In the genomic region with DNA sequence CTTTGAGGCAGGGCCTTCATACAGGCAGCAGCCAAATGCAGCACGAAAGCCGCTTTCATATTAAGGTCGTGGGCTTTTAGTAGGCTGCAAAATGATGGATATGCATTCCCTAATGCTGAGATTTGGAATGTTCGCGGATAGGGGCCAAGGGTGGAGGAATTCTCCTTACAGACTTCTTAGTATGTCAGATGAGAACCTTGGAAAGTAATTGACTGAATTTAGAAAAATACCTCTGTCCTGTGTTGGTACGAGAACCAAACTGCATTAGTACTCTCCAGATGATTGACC, we compare ENCODE assay signal across 8 cellular contexts. TPM values are rescaled to one million over a fixed set of nuclear protein-coding genes. Genes with fewer than 3 reads are reported as not detected.
DNase-seq lines count a peak whose midpoint lies in the region; ATAC-seq and TF ChIP-seq lines count a peak whose summit lies in the region.

No MANE protein-coding gene starts in this region.

- H3K27me3 Mint-ChIP-seq in brain (peaks cover 3% of the 10 kb centered on the region), memory B cell (no peaks in the 10 kb centered on the region)

- H3K4me3 Mint-ChIP-seq in brain: peak overlapping the region; percentile 86 to 96 (median 89)
- H3K4me3 Mint-ChIP-seq in memory B cell: peak overlapping the region; percentile 74

- H3K9me3 Mint-ChIP-seq in brain (no peaks in the 10 kb centered on the region), memory B cell (no peaks in the 10 kb centered on the region)

- no peaks in the 10 kb centered on the region for H3K27me3 ChIP-seq in heart right ventricle
- no peaks in the 10 kb centered on the region for H3K27me3 ChIP-seq in vagina

- H3K9me3 ChIP-seq in heart right ventricle: no peaks in the 10 kb centered on the region
- H3K9me3 ChIP-seq in vagina: no peaks in the 10 kb centered on the region

- no peak for ATAC-seq in heart right ventricle
- no peak for ATAC-seq in Right ventricle myocardium superior (ENCODE audit: poor library complexity)
- no peak for ATAC-seq in memory B cell (ENCODE audit: low read depth)
- ATAC-seq in GM18502 (IDR thresholded peaks at IDR 0.05; ENCODE audit: poor library complexity, unreplicated experiment): no peak

- peaks cover 15% of the 10 kb centered on the region for H3K36me3 Mint-ChIP-seq in brain
- H3K36me3 Mint-ChIP-seq in memory B cell: peaks cover 3% of the 10 kb centered on the region

- no peak for TF ChIP-seq POLR2A in vagina (IDR thresholded peaks at IDR 0.05)

- H3K36me3 ChIP-seq in heart right ventricle (peaks cover 0 to 10% (median 0%) of the 10 kb centered on the region in 9 donors), vagina (no peaks in the 10 kb centered on the region)

- H3K4me1 ChIP-seq in heart right ventricle: peaks cover 5 to 64% (median 59%) of the 10 kb centered on the region in 9 donors
- H3K4me1 ChIP-seq in vagina: peaks cover 61% of the 10 kb centered on the region

- H3K4me3 ChIP-seq in heart right ventricle: peak overlapping the region; percentile 63 to 91 (median 85)
- peak overlapping the region; percentile 87 to 96 for H3K4me3 ChIP-seq in vagina

- TF ChIP-seq CTCF in heart right ventricle (IDR thresholded peaks at IDR 0.05) (no peak), brain (conservative IDR thresholded peaks at IDR 0.05) (no peak), vagina (IDR thresholded peaks at IDR 0.05) (no peak)

- intact Hi-C loops in heart right ventricle (cut with DNase I) (loop anchor here in 9 of 10 donors (5.0 to 10.0 kb wide), 13 partner anchors 38 to 388 kb away; a partner anchor contains a TSS), Right ventricle myocardium superior (cut with DNase I) (loop anchor here (5.0 to 10.0 kb wide), 2 partner anchors 50 to 73 kb away; no protein-coding TSS in a partner anchor), vagina (cut with DNase I) (no loop called here)

- WGBS in heart right ventricle, 2 donors: 4% methylated on average over 6 of the region's 6 CpGs

- H3K4me1 Mint-ChIP-seq in brain: peaks cover 64% of the 10 kb centered on the region
- H3K4me1 Mint-ChIP-seq in memory B cell: peaks cover 36% of the 10 kb centered on the region

- H3K27ac Mint-ChIP-seq in brain (peak overlapping the region; percentile 84 to 98 (median 96)), memory B cell (peak overlapping the region; percentile 70)

- DNase-seq in heart right ventricle (no peak), Right ventricle myocardium superior (no peak), memory B cell (ENCODE audit: low spot score in 2 of 2) (no peak), vagina (ENCODE audit: extremely low spot score in 2 of 2) (no peak), NCI-H1105 (lab: John Stamatoyannopoulos, UW) (no peak), COLO829 (ENCODE audit: low spot score) (no peak)

- peak overlapping the region; percentile 89 to 98 (median 95) for H3K27ac ChIP-seq in heart right ventricle
- peak overlapping the region; percentile 96 for H3K27ac ChIP-seq in vagina

RNA-seq across cellular contexts. Expression of a gene that starts 1.1 kb away (rescaled TPM):
- total RNA-seq in heart right ventricle (10 to 100 TPM; 22.4 to 34.1 (median 29.7) TPM), Right ventricle myocardium superior (24.1 TPM), vagina (42.2 TPM)
- polyA plus RNA-seq in heart right ventricle (1 to 10 TPM; 7.3 to 7.7 TPM), brain (ENCODE audit: insufficient read depth, low read depth, low replicate concordance) (9.6 TPM)
